Comparison of ENCODE assay signal across 24 cellular contexts in genomic region chr3:56192001-56192400, GRCh38.
DNase-seq lines count a peak whose midpoint lies in the region; ATAC-seq and TF ChIP-seq lines count a peak whose summit lies in the region.
"Had no signal": no experiment of that assay in that cellular context is flagged by ENCODE, and none has a peak within 500 bp of the region (broad histone marks: within the 10 kb centered on the region; RNA-seq: fewer than 3 reads in every experiment).

No MANE protein-coding gene starts in this region.

- DNase-seq in NCI-H226 (peak; percentile 1), SJCRH30 (peak in 1 of 2 experiments; percentile 30), foreskin keratinocyte (peak in 1 of 2 donors; percentile 6), left lung (no peak), SHP77 (lab: John Stamatoyannopoulos, UW) (no peak), NCI-H2171 treated with DMSO at 0.1 percent for 48 hours (lab: John Stamatoyannopoulos, UW) (no peak)
- DNase-seq in activated CD4-positive, CD25-positive, alpha-beta regulatory T cell (lab: John Stamatoyannopoulos, UW): no peak
- DNase-seq: 8988T; ACHN; AML-193; BE2C; CD4-positive, alpha-beta T cell; CD8-positive, alpha-beta memory T cell; DMS 273 treated with DMSO at 0.1 percent for 48 hours; DMS79; EL; GDM1; HFFc6 had no signal

- H3K4me3 ChIP-seq in SJCRH30 (no peak overlapping the region), left lung (no peak overlapping the region)
- H3K4me3 ChIP-seq: A549; BLaER1 treated with 17β-estradiol and CSF1 and Interleukin-3, amounts not matched to agents 10 nM and 100 nM; GM12878; GM23338; HAP-1 had no signal

- no peak for TF ChIP-seq CTCF in foreskin keratinocyte (conservative IDR thresholded peaks at IDR 0.05)
- no peak for TF ChIP-seq CTCF in left lung (IDR thresholded peaks at IDR 0.05)

- no peaks in the 10 kb centered on the region for H3K36me3 ChIP-seq in SJCRH30
- H3K36me3 ChIP-seq in left lung: no peaks in the 10 kb centered on the region
- H3K36me3 ChIP-seq: BE2C; BLaER1 treated with 17β-estradiol and CSF1 and Interleukin-3, amounts not matched to agents 10 nM and 100 nM; HAP-1 had no signal

- H3K27me3 ChIP-seq in SJCRH30 (no peaks in the 10 kb centered on the region), foreskin keratinocyte (no peaks in the 10 kb centered on the region), left lung (no peaks in the 10 kb centered on the region)
- H3K27me3 ChIP-seq: BE2C; BLaER1 treated with 17β-estradiol and CSF1 and Interleukin-3, amounts not matched to agents 10 nM and 100 nM had no signal

- H3K4me1 ChIP-seq in SJCRH30 (peaks cover 56% of the 10 kb centered on the region), foreskin keratinocyte (no peaks in the 10 kb centered on the region), left lung (peaks cover 0 to 2% of the 10 kb centered on the region in 2 donors)
- H3K4me1 ChIP-seq: A549; BE2C; BLaER1 treated with 17β-estradiol and CSF1 and Interleukin-3, amounts not matched to agents 10 nM and 100 nM; HAP-1 had no signal

- intact Hi-C loops in left lung (cut with DNase I): no loop called here

- peak overlapping the region; percentile 87 for H3K27ac ChIP-seq in SJCRH30
- no peak overlapping the region for H3K27ac ChIP-seq in foreskin keratinocyte
- no peak overlapping the region for H3K27ac ChIP-seq in left lung
- H3K27ac ChIP-seq: A549; BLaER1 treated with 17β-estradiol and CSF1 and Interleukin-3, amounts not matched to agents 10 nM and 100 nM had no signal

- peak; percentile 35 for ATAC-seq in foreskin keratinocyte
- ATAC-seq in left lung: peak; percentile 16
- no peak for ATAC-seq in HG02938 (IDR thresholded peaks at IDR 0.05; ENCODE audit: unreplicated experiment)
- ATAC-seq: A549, GM12878, GM23338 had no signal

- no peaks in the 10 kb centered on the region for H3K9me3 ChIP-seq in SJCRH30 (replicated peaks)
- no peaks in the 10 kb centered on the region for H3K9me3 ChIP-seq in left lung
- H3K9me3 ChIP-seq: A549; BE2C; BLaER1 treated with 17β-estradiol and CSF1 and Interleukin-3, amounts not matched to agents 10 nM and 100 nM; HAP-1 had no signal
